1 cellular context compared by ENCODE assay signal in the genomic region with DNA sequence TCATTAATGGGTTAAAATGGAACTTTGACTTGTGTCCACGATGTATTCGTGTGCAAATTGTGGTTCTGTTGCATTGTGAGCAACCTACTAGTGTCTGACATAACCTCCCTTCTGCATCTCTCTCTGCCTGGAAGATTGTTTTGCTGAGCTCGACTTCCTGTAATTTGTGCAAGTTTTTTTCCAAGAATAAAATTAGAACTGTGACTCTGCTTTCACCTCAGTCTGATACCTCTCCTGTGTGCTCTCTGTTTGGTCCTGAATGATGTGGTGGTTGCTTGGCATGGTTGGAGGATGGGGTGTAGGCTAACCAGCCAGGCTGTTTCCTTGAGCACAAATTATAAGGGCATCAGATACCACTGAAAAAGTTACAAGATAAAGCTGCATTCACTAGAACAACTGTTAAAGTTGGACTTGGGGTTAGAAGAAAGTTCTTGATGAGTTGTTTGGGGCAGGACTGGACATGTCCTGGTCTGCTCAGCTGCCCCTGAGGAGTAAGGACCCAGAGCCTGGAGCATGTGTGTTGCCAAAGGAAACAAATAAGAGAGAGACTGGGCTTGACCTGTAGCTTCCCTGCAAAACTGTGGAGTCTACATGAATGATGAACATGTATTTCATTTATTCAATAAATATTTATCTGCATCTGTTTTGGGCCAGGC.
TF ChIP-seq lines count a peak whose summit lies in the region.

No MANE protein-coding gene starts in this region.

TF ChIP-seq in GM23338, 12 proteins besides CTCF, POLR2A, EP300 and RAD21 (continued from another document):
- TF ChIP-seq, protein P1, sequence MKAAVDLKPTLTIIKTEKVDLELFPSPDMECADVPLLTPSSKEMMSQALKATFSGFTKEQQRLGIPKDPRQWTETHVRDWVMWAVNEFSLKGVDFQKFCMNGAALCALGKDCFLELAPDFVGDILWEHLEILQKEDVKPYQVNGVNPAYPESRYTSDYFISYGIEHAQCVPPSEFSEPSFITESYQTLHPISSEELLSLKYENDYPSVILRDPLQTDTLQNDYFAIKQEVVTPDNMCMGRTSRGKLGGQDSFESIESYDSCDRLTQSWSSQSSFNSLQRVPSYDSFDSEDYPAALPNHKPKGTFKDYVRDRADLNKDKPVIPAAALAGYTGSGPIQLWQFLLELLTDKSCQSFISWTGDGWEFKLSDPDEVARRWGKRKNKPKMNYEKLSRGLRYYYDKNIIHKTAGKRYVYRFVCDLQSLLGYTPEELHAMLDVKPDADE (IDR thresholded peaks at IDR 0.05): no peak
- TF ChIP-seq ZNF331 (CRISPR knock-in tag; IDR thresholded peaks at IDR 0.05; ENCODE audit: low read depth) (no peak), EZH2phosphoT487 (IDR thresholded peaks at IDR 0.05; ENCODE audit: unreplicated experiment) (no peak)
- TF ChIP-seq, protein P2, sequence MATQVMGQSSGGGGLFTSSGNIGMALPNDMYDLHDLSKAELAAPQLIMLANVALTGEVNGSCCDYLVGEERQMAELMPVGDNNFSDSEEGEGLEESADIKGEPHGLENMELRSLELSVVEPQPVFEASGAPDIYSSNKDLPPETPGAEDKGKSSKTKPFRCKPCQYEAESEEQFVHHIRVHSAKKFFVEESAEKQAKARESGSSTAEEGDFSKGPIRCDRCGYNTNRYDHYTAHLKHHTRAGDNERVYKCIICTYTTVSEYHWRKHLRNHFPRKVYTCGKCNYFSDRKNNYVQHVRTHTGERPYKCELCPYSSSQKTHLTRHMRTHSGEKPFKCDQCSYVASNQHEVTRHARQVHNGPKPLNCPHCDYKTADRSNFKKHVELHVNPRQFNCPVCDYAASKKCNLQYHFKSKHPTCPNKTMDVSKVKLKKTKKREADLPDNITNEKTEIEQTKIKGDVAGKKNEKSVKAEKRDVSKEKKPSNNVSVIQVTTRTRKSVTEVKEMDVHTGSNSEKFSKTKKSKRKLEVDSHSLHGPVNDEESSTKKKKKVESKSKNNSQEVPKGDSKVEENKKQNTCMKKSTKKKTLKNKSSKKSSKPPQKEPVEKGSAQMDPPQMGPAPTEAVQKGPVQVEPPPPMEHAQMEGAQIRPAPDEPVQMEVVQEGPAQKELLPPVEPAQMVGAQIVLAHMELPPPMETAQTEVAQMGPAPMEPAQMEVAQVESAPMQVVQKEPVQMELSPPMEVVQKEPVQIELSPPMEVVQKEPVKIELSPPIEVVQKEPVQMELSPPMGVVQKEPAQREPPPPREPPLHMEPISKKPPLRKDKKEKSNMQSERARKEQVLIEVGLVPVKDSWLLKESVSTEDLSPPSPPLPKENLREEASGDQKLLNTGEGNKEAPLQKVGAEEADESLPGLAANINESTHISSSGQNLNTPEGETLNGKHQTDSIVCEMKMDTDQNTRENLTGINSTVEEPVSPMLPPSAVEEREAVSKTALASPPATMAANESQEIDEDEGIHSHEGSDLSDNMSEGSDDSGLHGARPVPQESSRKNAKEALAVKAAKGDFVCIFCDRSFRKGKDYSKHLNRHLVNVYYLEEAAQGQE (IDR thresholded peaks at IDR 0.05; ENCODE audit: unreplicated experiment): no peak
